In genomic region chr14:106564058-106564643, GRCh38 we compare ENCODE assay signal across 8 cellular contexts.
DNase-seq lines count a peak whose midpoint lies in the region; ATAC-seq and TF ChIP-seq lines count a peak whose summit lies in the region.

No MANE protein-coding gene starts in this region.

- H3K27me3 Mint-ChIP-seq in MCF 10A (ENCODE audit: insufficient read depth, unreplicated experiment) (peaks cover 72% of the 10 kb centered on the region), nephron progenitor cell (ENCODE audit: low read depth, poor library complexity) (peaks cover 3% of the 10 kb centered on the region)

- no peak for ATAC-seq in GM21619 (IDR thresholded peaks at IDR 0.05; ENCODE audit: unreplicated experiment)

- no peaks in the 10 kb centered on the region for H3K9me3 ChIP-seq in breast epithelium

- H3K36me3 Mint-ChIP-seq in MCF 10A (ENCODE audit: insufficient read depth, unreplicated experiment) (no peaks in the 10 kb centered on the region), nephron progenitor cell (ENCODE audit: low read depth) (no peaks in the 10 kb centered on the region)

- H3K4me1 Mint-ChIP-seq in MCF 10A (ENCODE audit: insufficient read depth, unreplicated experiment), result no peaks in the 10 kb centered on the region
- no peaks in the 10 kb centered on the region for H3K4me1 Mint-ChIP-seq in nephron progenitor cell

- no peaks in the 10 kb centered on the region for H3K9me3 Mint-ChIP-seq in MCF 10A (ENCODE audit: unreplicated experiment)
- H3K9me3 Mint-ChIP-seq in nephron progenitor cell, result peaks cover 94% of the 10 kb centered on the region

- POLR2A ChIA-PET in MCF 10A (lab: Yijun Ruan, JAX) (no interaction called here), RWPE1 (lab: Yijun Ruan, JAX; ENCODE audit: low non-redundant PET) (no interaction called here)

- no peak overlapping the region for H3K4me3 ChIP-seq in breast epithelium

- peak; percentile 65 for TF ChIP-seq CTCF in MCF 10A (IDR thresholded peaks at IDR 0.05; ENCODE audit: unreplicated experiment)
- no peak for TF ChIP-seq CTCF in breast epithelium (IDR thresholded peaks at IDR 0.05)
- peak; percentile 47 for TF ChIP-seq CTCF in RWPE1 (conservative IDR thresholded peaks at IDR 0.05; ENCODE audit: low read depth)
- no peak for TF ChIP-seq CTCF in nephron progenitor cell (IDR thresholded peaks at IDR 0.05)

- H3K4me3 Mint-ChIP-seq in MCF 10A (ENCODE audit: unreplicated experiment) (no peak overlapping the region), nephron progenitor cell (no peak overlapping the region)

- no TSS peak for BruUV-seq in MCF 10A (replicated peaks; lab: Mats Ljungman, UMichigan)

- CTCF ChIA-PET in MCF 10A (lab: Yijun Ruan, JAX), result interaction anchor here (0.5 to 1.7 kb wide), 13 partner anchors 9 to 237 kb away, joined by 3 to 7 read pairs (median 3); no protein-coding TSS in a partner anchor
- CTCF ChIA-PET in RWPE1 (lab: Yijun Ruan, JAX), result interaction anchor here (0.6 to 1.7 kb wide), 10 partner anchors 11 to 394 kb away, joined by 3 to 8 read pairs (median 3); no protein-coding TSS in a partner anchor

- H3K27me3 ChIP-seq in breast epithelium, result no peaks in the 10 kb centered on the region

- H3K27ac Mint-ChIP-seq in MCF 10A (ENCODE audit: low read depth, unreplicated experiment), result no peak overlapping the region
- no peak overlapping the region for H3K27ac Mint-ChIP-seq in nephron progenitor cell

- H3K27ac ChIP-seq in breast epithelium (no peak overlapping the region), RWPE1 (no peak overlapping the region)

- DNase-seq in MCF 10A (ENCODE audit: unreplicated experiment), result peak; percentile 62
- DNase-seq in breast epithelium (ENCODE audit: low spot score in 2 of 2), result no peak
- DNase-seq in RWPE1 (ENCODE audit: low spot score), result peak; percentile 16
- DNase-seq in activated effector memory CD4-positive, alpha-beta T cell treated with anti-CD3 and anti-CD28 coated beads, Interleukin-2, amount 50 U/mL, for 16 hours, result peak; percentile 83
- peak; percentile 19 to 60 for DNase-seq in stimulated activated CD4-positive, alpha-beta T cell treated with anti-CD3 and anti-CD28 coated beads, Interleukin-12 subunit alpha, Interleukin-12 subunit beta, amount 100 ng/mL, for 24 hours (ENCODE audit: low read depth in 2 of 2)
- DNase-seq in nephron progenitor cell, result no peak
- no peak for DNase-seq in amygdala (lab: John Stamatoyannopoulos, UW)

- TF ChIP-seq POLR2A in breast epithelium (IDR thresholded peaks at IDR 0.05), result no peak

- H3K4me1 ChIP-seq in breast epithelium, result no peaks in the 10 kb centered on the region

- H3K36me3 ChIP-seq in breast epithelium, result no peaks in the 10 kb centered on the region

- intact Hi-C loops in MCF 10A (cut with micrococcal nuclease) (no loop called here), breast epithelium (cut with DNase I; ENCODE audit: low total_unique reads) (no loop called here)

Comparison
In these comparisons a context has a peak if more than half of its experiments do, and no peak if none do; other contexts are left out.
1. DNase-seq: peak in MCF 10A (single experiment), RWPE1 (single experiment), activated effector memory CD4-positive, alpha-beta T cell treated with anti-CD3 and anti-CD28 coated beads, Interleukin-2, amount 50 U/mL, for 16 hours (single experiment) and stimulated activated CD4-positive, alpha-beta T cell treated with anti-CD3 and anti-CD28 coated beads, Interleukin-12 subunit alpha, Interleukin-12 subunit beta, amount 100 ng/mL, for 24 hours (2 of 2); none in breast epithelium (0 of 2), nephron progenitor cell (single experiment) and amygdala (0 of 56).
2. CTCF ChIP-seq: peak in MCF 10A (single experiment) and RWPE1 (single experiment); none in breast epithelium (0 of 3) and nephron progenitor cell (single experiment).